In the genomic region with DNA sequence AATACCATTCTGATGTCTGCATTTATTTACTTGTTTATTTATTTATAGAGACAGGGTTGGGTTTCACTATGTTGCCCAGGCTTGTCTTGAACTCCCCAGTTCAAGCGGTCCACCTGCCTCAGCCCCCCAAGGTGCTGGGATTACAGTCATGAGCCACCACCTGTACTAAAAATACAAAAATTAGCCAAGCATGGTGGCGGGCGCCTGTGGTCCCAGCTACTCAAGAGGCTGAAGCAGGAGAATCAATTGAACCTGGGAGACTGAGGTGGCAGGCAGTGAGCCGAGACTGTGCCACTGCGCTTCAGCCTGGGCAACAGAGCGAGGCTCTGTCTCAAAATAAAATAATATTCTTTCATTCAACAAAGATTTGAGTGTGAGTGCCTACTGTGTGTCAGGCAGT, we compare ENCODE assay signal across 23 cellular contexts. TPM values are rescaled to one million over a fixed set of nuclear protein-coding genes. Genes with fewer than 3 reads are reported as not detected.
"Had no signal": no experiment of that assay in that cellular context is flagged by ENCODE, and none has a peak within 500 bp of the region (broad histone marks: within the 10 kb centered on the region; RNA-seq: fewer than 3 reads in every experiment).

No MANE protein-coding gene starts in this region.

- H3K4me3 ChIP-seq: esophagus squamous epithelium, heart right ventricle, lung, ovary, skin epidermis, spleen had no signal

- H3K4me1 ChIP-seq: colonic mucosa had no signal

- ATAC-seq: heart right ventricle; natural killer cell; stimulated activated memory B cell treated with anti-CD40 and anti-IgM and Interleukin-4, amounts not matched to agents 10 μg/mL and 1 μg/mL and 100 μg/mL, for 72 hours; stimulated activated naive CD8-positive, alpha-beta T cell treated with anti-CD3 and anti-CD28 coated beads, Interleukin-15, Interleukin-2, amounts not matched to agents 100 U/mL and 50 U/mL, for 24 hours had no signal

- H3K27me3 ChIP-seq: colonic mucosa, ovary had no signal

- H3K9me3 ChIP-seq: colonic mucosa, esophagus squamous epithelium, heart right ventricle, ovary, spleen had no signal

- DNase-seq: colonic mucosa; dermis blood vessel endothelial cell; effector memory CD4-positive, alpha-beta T cell; esophagus squamous epithelium; foreskin melanocyte; glutamatergic neuron; heart right ventricle; hippocampal formation; islet precursor cell; kidney glomerular epithelial cell; natural killer cell; occipital lobe; ovary; retina; spleen; stimulated activated CD4-positive, alpha-beta T cell treated with anti-CD3 and anti-CD28 coated beads, Interleukin-4, amount 100 ng/mL, for 4 hours; stimulated activated naive CD8-positive, alpha-beta T cell treated with anti-CD3 and anti-CD28 coated beads, Interleukin-15, Interleukin-2, amounts not matched to agents 100 U/mL and 50 U/mL, for 24 hours; trophoblast cell had no signal

- H3K27ac ChIP-seq: colonic mucosa, ovary, spleen had no signal

- H3K36me3 ChIP-seq: colonic mucosa, esophagus squamous epithelium, heart right ventricle, ovary, spleen had no signal

RNA-seq across cellular contexts. Expression of gene ATP8B1, which starts 2.0 kb away (rescaled TPM):
- total RNA-seq: mononuclear cell, natural killer cell had no signal
- polyA plus RNA-seq: neural cell had no signal
